In genomic region chr14:22556990-22557623, GRCh38 we compare ENCODE assay signal across 8 cellular contexts. TPM values are rescaled to one million over a fixed set of nuclear protein-coding genes. Genes with fewer than 3 reads are reported as not detected.
DNase-seq lines count a peak whose midpoint lies in the region; ATAC-seq and TF ChIP-seq lines count a peak whose summit lies in the region.

No MANE protein-coding gene starts in this region.

- no peaks in the 10 kb centered on the region for H3F3A ChIP-seq in neural progenitor cell (ENCODE audit: low read depth)

- H3K9me3 Mint-ChIP-seq in neural progenitor cell, result no peaks in the 10 kb centered on the region

- H3K9me3 ChIP-seq in neural progenitor cell (ENCODE audit: low read depth), result no peaks in the 10 kb centered on the region
- H3K9me3 ChIP-seq in stomach, result no peaks in the 10 kb centered on the region

- no peaks in the 10 kb centered on the region for H3K36me3 Mint-ChIP-seq in neural progenitor cell

- no peak for TF ChIP-seq EP300 in stomach (IDR thresholded peaks at IDR 0.05)

- in situ Hi-C loops in Caki2 (cut with HindIII; ENCODE audit: low pct_unique_long_range_greater_than_20kb, low sequenced_read_pairs), result no loop called here
- in situ Hi-C loops in KBM-7 (cut with MboI; ENCODE audit: low pct_unique_long_range_greater_than_20kb, low sequenced_read_pairs), result no loop called here

- intact Hi-C loops in stomach (cut with DNase I; ENCODE audit: low total_unique reads), result loop anchor here (10.0 kb wide), 1 partner anchor 288 kb away; no protein-coding TSS in a partner anchor

- WGBS in stomach, 5 donors, result 3 to 9% (median 6%) methylated on average over 25 to 28 of the region's 28 CpGs

- no peaks in the 10 kb centered on the region for H4K20me1 ChIP-seq in neural progenitor cell (ENCODE audit: low read depth)

- H3K4me3 ChIP-seq in fibroblast of villous mesenchyme (ENCODE audit: low read depth, low read length), result peak overlapping the region; percentile 41
- peak overlapping the region; percentile 39 for H3K4me3 ChIP-seq in neural progenitor cell
- H3K4me3 ChIP-seq in stomach, result peak overlapping the region; percentile 26 to 36 (median 32)

- H3K36me3 ChIP-seq in neural progenitor cell (no peaks in the 10 kb centered on the region), stomach (no peaks in the 10 kb centered on the region)

- TF ChIP-seq CTCF in fibroblast of villous mesenchyme (IDR thresholded peaks at IDR 0.05; ENCODE audit: insufficient read depth, low read depth, low read length) (peak; percentile 96), neural progenitor cell (IDR thresholded peaks at IDR 0.05) (peak; percentile 100), stomach (IDR thresholded peaks at IDR 0.05) (peak in 6 of 7 experiments; percentile 67 to 100 (median 98))

- peak overlapping the region; percentile 76 for H3K4me3 Mint-ChIP-seq in neural progenitor cell

- H3K27me3 ChIP-seq in neural progenitor cell (no peaks in the 10 kb centered on the region), stomach (no peaks in the 10 kb centered on the region)

- H3K27ac Mint-ChIP-seq in neural progenitor cell, result peak overlapping the region; percentile 96

- no peak overlapping the region for H3K9ac ChIP-seq in neural progenitor cell

- H3K79me2 ChIP-seq in neural progenitor cell (ENCODE audit: low read depth), result no peaks in the 10 kb centered on the region

- H3K27ac ChIP-seq in neural progenitor cell, result no peak overlapping the region
- peak overlapping the region; percentile 78 to 91 (median 85) for H3K27ac ChIP-seq in stomach

- H3K27me3 Mint-ChIP-seq in neural progenitor cell (ENCODE audit: insufficient read depth, low read depth), result peaks cover 4% of the 10 kb centered on the region

- TF ChIP-seq POLR2A in stomach (IDR thresholded peaks at IDR 0.05), result no peak

- ATAC-seq in GM21528 (IDR thresholded peaks at IDR 0.05; ENCODE audit: low FRiP score, unreplicated experiment), result peak; percentile 42

- H3K4me2 ChIP-seq in neural progenitor cell, result peak overlapping the region; percentile 78

- peak; percentile 69 for DNase-seq in Caki2 (ENCODE audit: low read depth)
- peak; percentile 91 for DNase-seq in KBM-7
- DNase-seq in SHP77 (lab: John Stamatoyannopoulos, UW), result peak; percentile 70 to 82
- DNase-seq in activated effector memory CD4-positive, alpha-beta T cell treated with anti-CD3 and anti-CD28 coated beads, Interleukin-2, amount 50 U/mL, for 16 hours, result peak; percentile 98
- peak; percentile 75 for DNase-seq in fibroblast of villous mesenchyme (ENCODE audit: low read depth)
- peak; percentile 91 for DNase-seq in neural progenitor cell (ENCODE audit: low spot score)
- peak; percentile 85 for DNase-seq in stomach

- H3K4me1 Mint-ChIP-seq in neural progenitor cell, result peaks cover 47% of the 10 kb centered on the region

- H2AFZ ChIP-seq in neural progenitor cell (replicated peaks), result peak overlapping the region; percentile 99

- H3K4me1 ChIP-seq in neural progenitor cell (peaks cover 14% of the 10 kb centered on the region), stomach (peaks cover 53 to 66% (median 58%) of the 10 kb centered on the region in 4 donors)

RNA-seq across cellular contexts. Expression of gene DAD1, which starts 31.9 kb away (rescaled TPM):
- 286 and 398 TPM in 2 replicates for total RNA-seq in Caki2 (2014; rRNA removed; shearing (Covaris generic); ENCODE audit: low replicate concordance)
- total RNA-seq in fibroblast of villous mesenchyme (318 and 369 TPM in 2 replicates), neural progenitor cell (ENCODE audit: low replicate concordance) (166 and 185 TPM in 2 replicates), stomach (100 to 1,000 TPM in 2 of 5 donors, 10 to 100 TPM in 2, not detected in 1; 36.8 to 191 (median 80.8) TPM)
- 100 to 1,000 TPM; 172 to 236 (median 202) TPM for polyA plus RNA-seq in stomach

RNA-seq across cellular contexts. Expression of gene ABHD4, which starts 41.0 kb away (rescaled TPM):
- total RNA-seq in Caki2 (2014; rRNA removed; shearing (Covaris generic); ENCODE audit: low replicate concordance), result 7.5 and 19.8 TPM in 2 replicates
- total RNA-seq in fibroblast of villous mesenchyme (13.4 and 32.2 TPM in 2 replicates), neural progenitor cell (ENCODE audit: low replicate concordance) (9.3 and 13.3 TPM in 2 replicates), stomach (100 to 1,000 TPM in 1 of 5 donors, 10 to 100 TPM in 4; 12.2 to 130 (median 27.7) TPM)
- polyA plus RNA-seq in stomach, result 10 to 100 TPM; 14.8 to 24.3 (median 17.0) TPM
